In genomic region chr5:10735569-10736255, GRCh38 we compare ENCODE assay signal across 8 cellular contexts. TPM values are rescaled to one million over a fixed set of nuclear protein-coding genes. Genes with fewer than 3 reads are reported as not detected.
DNase-seq lines count a peak whose midpoint lies in the region; ATAC-seq and TF ChIP-seq lines count a peak whose summit lies in the region.

No MANE protein-coding gene starts in this region.

- ATAC-seq in GM19395 (IDR thresholded peaks at IDR 0.05; ENCODE audit: unreplicated experiment) = peak; percentile 88
- peak; percentile 63 for ATAC-seq in HG03097 (IDR thresholded peaks at IDR 0.05; ENCODE audit: low FRiP score, unreplicated experiment)
- ATAC-seq in T-helper 17 cell = peak; percentile 68

- peaks cover 0 to 7% (median 6%) of the 10 kb centered on the region in 7 donors for H3K9me3 Mint-ChIP-seq in CD14-positive monocyte

- peaks cover 48% of the 10 kb centered on the region for H3K4me1 Mint-ChIP-seq in CD14-positive monocyte
- peaks cover 18% of the 10 kb centered on the region for H3K4me1 Mint-ChIP-seq in T-helper 17 cell

- DNase-seq in CD14-positive monocyte (ENCODE audit: low spot score) = no peak
- DNase-seq in T-helper 17 cell = no peak
- no peak for DNase-seq in activated CD4-positive, alpha-beta T cell treated with anti-CD3 and anti-CD28 coated beads, Interleukin-2, amount 50 U/mL, for 1 hour
- no peak for DNase-seq in stimulated activated naive CD4-positive, alpha-beta T cell treated with Interleukin-2 at 50 U/mL for 16 hours (lab: John Stamatoyannopoulos, UW)
- DNase-seq in amniotic stem cell (lab: John Stamatoyannopoulos, UW) = no peak
- no peak for DNase-seq in activated CD4-positive, alpha-beta T cell treated with anti-CD3 and anti-CD28 coated beads, Interleukin-2, amount 50 U/mL, for 48 hours

- H3K27me3 Mint-ChIP-seq in CD14-positive monocyte (ENCODE audit: low read depth in 3 of 3) = peaks cover 0 to 2% (median 0%) of the 10 kb centered on the region in 3 donors
- no peaks in the 10 kb centered on the region for H3K27me3 Mint-ChIP-seq in T-helper 17 cell

- no peak overlapping the region for H3K4me3 Mint-ChIP-seq in CD14-positive monocyte
- no peak overlapping the region for H3K4me3 Mint-ChIP-seq in T-helper 17 cell

- H3K36me3 Mint-ChIP-seq in CD14-positive monocyte = peaks cover 45 to 59% of the 10 kb centered on the region in 2 donors
- peaks cover 10% of the 10 kb centered on the region for H3K36me3 Mint-ChIP-seq in T-helper 17 cell (ENCODE audit: low read depth)

- intact Hi-C loops in CD14-positive monocyte (cut with micrococcal nuclease) = no loop called here

- no peak for TF ChIP-seq CTCF in CD14-positive monocyte (IDR thresholded peaks at IDR 0.05)

- H3K27ac Mint-ChIP-seq in CD14-positive monocyte = peak overlapping the region in 4 of 7 donors; percentile 33 to 75 (median 61)
- peak overlapping the region; percentile 24 for H3K27ac Mint-ChIP-seq in T-helper 17 cell

- H3K9me3 ChIP-seq in T-helper 17 cell (ENCODE audit: control insufficient read depth, low read length, poor library complexity, severe bottlenecking) = no peaks in the 10 kb centered on the region

RNA-seq across cellular contexts. Expression of gene DAP, which starts 25.3 kb away (rescaled TPM):
- polyA plus RNA-seq in CD14-positive monocyte = 10 to 100 TPM; 60.9 to 69.0 TPM
- 10 to 100 TPM; 40.1 to 54.5 TPM for total RNA-seq in T-helper 17 cell
